ENCODE assay signal across 1 cellular context in the genomic region with DNA sequence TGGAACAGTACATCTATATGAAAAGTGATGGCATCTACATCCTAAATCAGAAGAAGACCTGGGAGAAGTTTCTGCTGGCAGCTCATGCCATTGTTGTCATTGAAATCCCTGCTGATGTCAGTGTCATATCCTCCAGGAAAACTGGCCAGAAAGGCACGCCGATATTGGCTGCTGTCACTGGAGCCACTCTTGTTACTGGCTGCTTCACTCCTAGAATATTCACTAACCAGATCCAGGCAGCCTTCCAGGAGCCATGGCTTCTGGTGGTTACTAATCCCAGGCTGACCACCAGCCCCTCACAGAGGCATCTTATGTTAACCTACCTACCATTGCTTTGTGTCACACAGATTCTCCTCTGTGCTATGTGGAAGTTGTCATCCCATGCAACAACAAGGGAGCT.
TF ChIP-seq lines count a peak whose summit lies in the region.

No MANE protein-coding gene starts in this region.

TF ChIP-seq in GM12878, 131 proteins besides CTCF, POLR2A, EP300 and RAD21 (continued from another document):
- TF ChIP-seq NRF1 (conservative IDR thresholded peaks at IDR 0.05; ENCODE audit: low read depth, low read length) (no peak), ZNF217 (IDR thresholded peaks at IDR 0.05) (no peak), SIX5 (IDR thresholded peaks at IDR 0.05; ENCODE audit: low read depth, low read length, severe bottlenecking) (no peak), ZNF622 (IDR thresholded peaks at IDR 0.05) (no peak), BACH1 (IDR thresholded peaks at IDR 0.05; ENCODE audit: borderline replicate concordance) (no peak), KDM1A (IDR thresholded peaks at IDR 0.05; ENCODE audit: borderline replicate concordance) (no peak)
- TF ChIP-seq, protein P1, sequence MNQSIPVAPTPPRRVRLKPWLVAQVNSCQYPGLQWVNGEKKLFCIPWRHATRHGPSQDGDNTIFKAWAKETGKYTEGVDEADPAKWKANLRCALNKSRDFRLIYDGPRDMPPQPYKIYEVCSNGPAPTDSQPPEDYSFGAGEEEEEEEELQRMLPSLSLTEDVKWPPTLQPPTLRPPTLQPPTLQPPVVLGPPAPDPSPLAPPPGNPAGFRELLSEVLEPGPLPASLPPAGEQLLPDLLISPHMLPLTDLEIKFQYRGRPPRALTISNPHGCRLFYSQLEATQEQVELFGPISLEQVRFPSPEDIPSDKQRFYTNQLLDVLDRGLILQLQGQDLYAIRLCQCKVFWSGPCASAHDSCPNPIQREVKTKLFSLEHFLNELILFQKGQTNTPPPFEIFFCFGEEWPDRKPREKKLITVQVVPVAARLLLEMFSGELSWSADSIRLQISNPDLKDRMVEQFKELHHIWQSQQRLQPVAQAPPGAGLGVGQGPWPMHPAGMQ (IDR thresholded peaks at IDR 0.05; ENCODE audit: borderline replicate concordance) = no peak
